ENCODE assay signal across 23 cellular contexts in genomic region chr2:68328901-68329300, GRCh38. TPM values are rescaled to one million over a fixed set of nuclear protein-coding genes. Genes with fewer than 3 reads are reported as not detected.
"Had no signal": no experiment of that assay in that cellular context is flagged by ENCODE, and none has a peak within 500 bp of the region (broad histone marks: within the 10 kb centered on the region; RNA-seq: fewer than 3 reads in every experiment).

No MANE protein-coding gene starts in this region.

- H3K36me3 Mint-ChIP-seq: T-cell had no signal

- H3K9me3 ChIP-seq: MG63, SK-N-SH had no signal

- H3K4me3 ChIP-seq: MG63 had no signal

- H3K4me3 Mint-ChIP-seq: T-cell had no signal

- H3K27ac Mint-ChIP-seq: T-cell had no signal

- H3K9me3 Mint-ChIP-seq: T-cell had no signal

- H3K27ac ChIP-seq: HL-60, RWPE1 had no signal

- H3K4me1 Mint-ChIP-seq: T-cell had no signal

- H3K36me3 ChIP-seq: MG63 had no signal

- H3K9ac ChIP-seq: SK-N-SH had no signal

- H3K4me2 ChIP-seq: SK-N-SH had no signal

- DNase-seq: Karpas-422, KG1, MG63, NCI-H1092, NCI-H1105 treated with DMSO at 0.1 percent for 48 hours, NCI-H1417 treated with DMSO at 0.1 percent for 48 hours, NCI-H146, NCI-H1694 treated with DMSO at 0.1 percent for 48 hours, NCI-H1930, NCI-H2081, NCI-H2107, NCI-H2227 treated with DMSO at 0.1 percent for 48 hours, NCI-H526 treated with DMSO at 0.1 percent for 48 hours, NCI-H748 treated with DMSO at 0.1 percent for 48 hours, SHP77, SK-N-SH, SW 1271, T-cell had no signal

- ATAC-seq: Panc1, T-cell had no signal

- H3K27me3 ChIP-seq: MG63 had no signal

RNA-seq across cellular contexts. Expression of gene PLEK, which starts 36.2 kb away (rescaled TPM):
- total RNA-seq: NCI-H460, SK-MEL-5 had no signal
